Comparison of ENCODE assay signal across 12 cellular contexts in genomic region chr10:127991543-127992255, GRCh38.
DNase-seq lines count a peak whose midpoint lies in the region; ATAC-seq and TF ChIP-seq lines count a peak whose summit lies in the region.
"Had no signal": no experiment of that assay in that cellular context is flagged by ENCODE, and none has a peak within 500 bp of the region (broad histone marks: within the 10 kb centered on the region; RNA-seq: fewer than 3 reads in every experiment).

No MANE protein-coding gene starts in this region.

- no peak for TF ChIP-seq EP300 in upper lobe of left lung (IDR thresholded peaks at IDR 0.05)

- H3K4me1 Mint-ChIP-seq in GM23338, result peaks cover 8% of the 10 kb centered on the region; the same call in 1 of the 3 replicates

- H3K4me3 Mint-ChIP-seq in GM23338, result no peak overlapping the region

- no peak overlapping the region for H3K27ac Mint-ChIP-seq in GM23338

- H3K36me3 ChIP-seq in lower lobe of right lung (no peaks in the 10 kb centered on the region), upper lobe of left lung (no peaks in the 10 kb centered on the region), GM23338 (ENCODE audit: insufficient read depth) (no peaks in the 10 kb centered on the region)
- H3K36me3 ChIP-seq: pancreas had no signal

- no peaks in the 10 kb centered on the region for H3K27me3 ChIP-seq in lower lobe of right lung (ENCODE audit: low read depth)
- no peaks in the 10 kb centered on the region for H3K27me3 ChIP-seq in upper lobe of left lung
- H3K27me3 ChIP-seq in GM23338 (ENCODE audit: insufficient read depth), result no peaks in the 10 kb centered on the region
- H3K27me3 ChIP-seq: pancreas had no signal

- H3K4me2 ChIP-seq in GM23338, result no peak overlapping the region

- no peaks in the 10 kb centered on the region for H4K20me1 ChIP-seq in GM23338 (replicated peaks; ENCODE audit: insufficient read depth)

- H2AFZ ChIP-seq in GM23338, result no peak overlapping the region

- peak; percentile 64 to 73 for ATAC-seq in lower lobe of right lung
- ATAC-seq in upper lobe of left lung (ENCODE audit: low FRiP score in 2 of 2), result peak; percentile 43 to 67
- ATAC-seq in GM18502 (IDR thresholded peaks at IDR 0.05; ENCODE audit: poor library complexity, unreplicated experiment), result no peak
- ATAC-seq in GM23338, result no peak

- H3K27ac ChIP-seq in adipose tissue (ENCODE audit: low read depth, low read length) (peak overlapping the region; percentile 54), lower lobe of right lung (peak overlapping the region; percentile 76), upper lobe of left lung (peak overlapping the region; percentile 66 to 74 (median 71)), GM23338 (ENCODE audit: low read depth) (no peak overlapping the region)

- H3K27me3 Mint-ChIP-seq in GM23338 (ENCODE audit: insufficient read depth, low read depth, poor library complexity), result peaks cover 5% of the 10 kb centered on the region

- H3K4me3 ChIP-seq in lower lobe of right lung, result no peak overlapping the region
- no peak overlapping the region for H3K4me3 ChIP-seq in upper lobe of left lung
- H3K4me3 ChIP-seq in GM23338, result no peak overlapping the region
- H3K4me3 ChIP-seq: pancreas had no signal

- TF ChIP-seq POLR2A in upper lobe of left lung (IDR thresholded peaks at IDR 0.05), result no peak

- peak; percentile 61 for DNase-seq in activated effector memory CD4-positive, alpha-beta T cell treated with anti-CD3 and anti-CD28 coated beads, Interleukin-2, amount 50 U/mL, for 16 hours
- DNase-seq in activated effector memory CD4-positive, alpha-beta T cell treated with Interleukin-2 at 50 U/mL for 16 hours, result no peak
- DNase-seq in lower lobe of right lung (no peak), upper lobe of left lung (peak in 1 of 2 donors; percentile 59), GM23338 (ENCODE audit: low spot score) (no peak), NCI-H128 (lab: John Stamatoyannopoulos, UW; ENCODE audit: unreplicated experiment) (no peak)
- DNase-seq: effector memory CD4-positive, alpha-beta T cell; NCI-H2029 treated with DMSO at 0.1 percent for 48 hours; pancreas; SHP77 treated with DMSO at 0.1 percent for 48 hours had no signal

- no peaks in the 10 kb centered on the region for H3K9me3 Mint-ChIP-seq in GM23338

- H3K36me3 Mint-ChIP-seq in GM23338 (ENCODE audit: low read depth), result no peaks in the 10 kb centered on the region

- H3K9me3 ChIP-seq in lower lobe of right lung, result no peaks in the 10 kb centered on the region
- no peaks in the 10 kb centered on the region for H3K9me3 ChIP-seq in upper lobe of left lung
- H3K9me3 ChIP-seq: pancreas had no signal

- 60 to 83% (median 61%) methylated on average over 8 of the region's 8 CpGs for WGBS in adipose tissue, 3 donors
- WGBS in upper lobe of left lung, 2 donors, result 53 to 61% methylated on average over 7 to 8 of the region's 8 CpGs

- TF ChIP-seq CTCF in lower lobe of right lung (IDR thresholded peaks at IDR 0.05) (no peak), upper lobe of left lung (IDR thresholded peaks at IDR 0.05) (peak in 1 of 6 experiments; percentile 6), GM23338 (conservative IDR thresholded peaks at IDR 0.05; ENCODE audit: low read depth in 2 of 2) (no peak)

- intact Hi-C loops in lower lobe of right lung (cut with DNase I), result no loop called here

- H3K9me2 ChIP-seq in GM23338 (ENCODE audit: insufficient read depth), result no peaks in the 10 kb centered on the region

- no peaks in the 10 kb centered on the region for H3K79me2 ChIP-seq in GM23338 (replicated peaks; ENCODE audit: insufficient read depth)

- H3K4me1 ChIP-seq in lower lobe of right lung, result peaks cover 60% of the 10 kb centered on the region
- peaks cover 37 to 56% (median 51%) of the 10 kb centered on the region in 4 donors for H3K4me1 ChIP-seq in upper lobe of left lung
- H3K4me1 ChIP-seq in GM23338 (ENCODE audit: insufficient read depth), result no peaks in the 10 kb centered on the region

- H3F3A ChIP-seq in GM23338 (replicated peaks; ENCODE audit: low read depth), result no peaks in the 10 kb centered on the region

TF ChIP-seq in GM23338, 12 proteins besides CTCF, POLR2A, EP300 and RAD21 (continues in another document):
- TF ChIP-seq REST (IDR thresholded peaks at IDR 0.05; ENCODE audit: unreplicated experiment), result no peak
- TF ChIP-seq POLR2AphosphoS5 (IDR thresholded peaks at IDR 0.05; ENCODE audit: low read depth), result no peak
- no peak for TF ChIP-seq NANOG (IDR thresholded peaks at IDR 0.05; ENCODE audit: borderline replicate concordance)
- TF ChIP-seq ZNF331 (CRISPR knock-in tag; IDR thresholded peaks at IDR 0.05; ENCODE audit: low read depth), result no peak
- no peak for TF ChIP-seq CREB1 (CRISPR knock-in tag; IDR thresholded peaks at IDR 0.05; ENCODE audit: low read depth)
- no peak for TF ChIP-seq JUNB (IDR thresholded peaks at IDR 0.05; ENCODE audit: unreplicated experiment)
- TF ChIP-seq EZH2 (IDR thresholded peaks at IDR 0.05; ENCODE audit: low read depth, unreplicated experiment), result no peak
- no peak for TF ChIP-seq EZH2phosphoT487 (IDR thresholded peaks at IDR 0.05; ENCODE audit: unreplicated experiment)

Comparison
In these comparisons a context has a peak if more than half of its experiments do, and no peak if none do; other contexts are left out.
1. ATAC-seq: peak in lower lobe of right lung (2 of 2) and upper lobe of left lung (2 of 2); none in GM18502 (single experiment) and GM23338 (single experiment).